In genomic region chr9:114864471-114864870, GRCh38 we compare ENCODE assay signal across 28 cellular contexts. TPM values are rescaled to one million over a fixed set of nuclear protein-coding genes. Genes with fewer than 3 reads are reported as not detected.
"Had no signal": no experiment of that assay in that cellular context is flagged by ENCODE, and none has a peak within 500 bp of the region (broad histone marks: within the 10 kb centered on the region; RNA-seq: fewer than 3 reads in every experiment).

No MANE protein-coding gene starts in this region.

- H3K36me3 ChIP-seq: cardiac muscle cell, MG63, SJCRH30 had no signal

- H3K9me3 ChIP-seq: MG63, SJCRH30, SK-N-SH had no signal

- ATAC-seq: activated naive CD4-positive, alpha-beta T cell treated with anti-CD3 and anti-CD28 coated beads, Interleukin-2, amount 50 U/mL, for 72 hours; activated naive CD8-positive, alpha-beta T cell treated with anti-CD3 and anti-CD28 coated beads, Interleukin-2, amount 50 U/mL, for 24 hours; activated T-cell treated with anti-CD3 and anti-CD28 coated beads, Interleukin-2, amount 50 U/mL, for 4 hours; Panc1; Right ventricle myocardium inferior had no signal

- H3K27me3 ChIP-seq: MG63 had no signal

- H3K27ac ChIP-seq: cardiac muscle cell, KMS-11, SJCRH30, VCaP had no signal

- H3K4me3 ChIP-seq: cardiac muscle cell, MG63, SJCRH30 had no signal

- H3K4me1 ChIP-seq: SJCRH30 had no signal

- DNase-seq: activated CD4-positive, alpha-beta memory T cell treated with anti-CD3 and anti-CD28 coated beads for 36 hours; activated CD4-positive, alpha-beta T cell treated with anti-CD3 and anti-CD28 coated beads, Interleukin-2, amount 10 ng/mL, durations not matched to agents 7 days and 5 days; activated CD4-positive, CD25-positive, alpha-beta regulatory T cell; activated CD8-positive, alpha-beta memory T cell treated with anti-CD3 and anti-CD28 coated beads for 24 hours; activated effector memory CD4-positive, alpha-beta T cell treated with anti-CD3 and anti-CD28 coated beads, Interleukin-2, amount 50 U/mL, for 16 hours; activated naive CD4-positive, alpha-beta T cell treated with Interleukin-2 at 50 U/mL for 16 hours; activated naive CD8-positive, alpha-beta T cell treated with anti-CD3 and anti-CD28 coated beads, Interleukin-2, amount 50 U/mL, for 24 hours; activated T-cell treated with anti-CD3 and anti-CD28 coated beads, Interleukin-2, amount 50 U/mL, for 4 hours; amygdala; MG63; MV-4-11; NCI-H1092 treated with DMSO at 0.1 percent for 48 hours; NCI-H1417 treated with DMSO at 0.1 percent for 48 hours; NCI-H1694; NCI-H2029; NCI-H345; NCI-H510A; NCI-H748 treated with DMSO at 0.1 percent for 48 hours; RPMI8226; SJCRH30; SK-N-SH; T-helper 1 cell had no signal

RNA-seq across cellular contexts. Expression of gene TNFSF15, which starts 58.6 kb away (rescaled TPM):
- total RNA-seq: cardiac muscle cell had no signal
- polyA plus RNA-seq: cardiac muscle cell had no signal
